12 cellular contexts compared by ENCODE assay signal in the genomic region with DNA sequence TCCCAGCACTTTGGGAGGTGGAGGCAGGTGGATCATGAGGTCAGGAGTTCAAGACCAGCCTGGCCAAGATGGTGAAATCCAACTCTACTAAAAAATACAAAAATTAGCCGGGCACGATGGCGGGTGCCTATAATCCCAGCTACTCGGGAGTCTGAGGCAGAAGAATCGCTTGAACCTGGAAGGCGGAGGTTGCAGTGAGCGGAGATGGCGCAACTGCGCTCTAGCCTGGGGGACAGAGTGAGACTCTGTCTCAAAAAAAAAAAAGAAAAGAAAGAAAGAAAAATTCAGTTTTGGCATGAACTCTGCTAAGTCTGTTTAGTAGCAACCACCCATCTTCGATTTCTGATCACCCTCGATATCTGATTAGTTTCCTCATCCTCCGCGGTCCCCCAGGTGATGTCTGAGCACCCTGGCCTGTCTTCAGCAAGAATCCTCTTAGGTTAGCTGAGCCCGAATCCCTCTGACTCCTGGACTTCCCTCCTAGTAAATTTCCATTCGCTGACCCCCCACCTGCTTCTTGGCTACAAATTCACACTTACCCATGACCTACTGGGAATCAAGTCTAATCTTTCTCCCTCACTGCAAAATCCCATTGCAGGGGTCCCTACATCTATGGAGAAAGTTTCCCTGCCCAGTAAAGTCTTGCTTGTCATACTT. TPM values are rescaled to one million over a fixed set of nuclear protein-coding genes. Genes with fewer than 3 reads are reported as not detected.
DNase-seq lines count a peak whose midpoint lies in the region; ATAC-seq and TF ChIP-seq lines count a peak whose summit lies in the region.
"Had no signal": no experiment of that assay in that cellular context is flagged by ENCODE, and none has a peak within 500 bp of the region (broad histone marks: within the 10 kb centered on the region; RNA-seq: fewer than 3 reads in every experiment).

No MANE protein-coding gene starts in this region.

- no peaks in the 10 kb centered on the region for H3K36me3 Mint-ChIP-seq in activated naive CD4-positive, alpha-beta T cell treated with anti-CD3 and anti-CD28 coated beads, Interleukin-2, amount 50 U/mL, for 72 hours
- H3K36me3 Mint-ChIP-seq: memory B cell had no signal

- H3K36me3 ChIP-seq in HUES6 (ENCODE audit: control insufficient read depth, insufficient read depth, low read length) (no peaks in the 10 kb centered on the region), muscle layer of duodenum (ENCODE audit: control insufficient read depth in 1 of 2, insufficient read depth in 2 of 2, low read length in 2 of 2) (peaks cover 0 to 5% of the 10 kb centered on the region in 2 donors), tibial artery (no peaks in the 10 kb centered on the region), H7 (replicated peaks; ENCODE audit: control insufficient read depth, insufficient read depth, low read length) (no peaks in the 10 kb centered on the region)
- H3K36me3 ChIP-seq: SJSA1 had no signal

- intact Hi-C loops in tibial artery (cut with DNase I; ENCODE audit: low total_unique reads), result no loop called here

- DNase-seq in coronary artery (ENCODE audit: low spot score) (no peak), tibial artery (no peak), H7 (no peak)
- no peak for DNase-seq in activated naive CD4-positive, alpha-beta T cell treated with anti-CD3 and anti-CD28 coated beads, Interleukin-2, amount 50 U/mL, for 72 hours (ENCODE audit: low spot score in 2 of 2)
- DNase-seq: activated CD8-positive, alpha-beta memory T cell treated with anti-CD3 and anti-CD28 coated beads for 24 hours; activated effector memory CD4-positive, alpha-beta T cell treated with Interleukin-2 at 50 U/mL for 16 hours; NK-92 treated with Interleukin-12 subunit alpha and Interleukin-12 subunit beta, amount 100 ng/mL, for 24 hours had no signal

- H3K4me3 ChIP-seq in HUES6 (ENCODE audit: low read depth, low read length), result peak overlapping the region; percentile 48; the same call in 1 of the 2 replicates
- H3K4me3 ChIP-seq in coronary artery, result no peak overlapping the region
- peak overlapping the region in 1 of 2 donors; percentile 67 for H3K4me3 ChIP-seq in muscle layer of duodenum (ENCODE audit: low read depth in 1 of 2, low read length in 2 of 2)
- peak overlapping the region; percentile 80 to 85 for H3K4me3 ChIP-seq in tibial artery
- H3K4me3 ChIP-seq in H7 (ENCODE audit: insufficient read depth, low read depth, low read length), result no peak overlapping the region

- no peak overlapping the region for H3K27ac Mint-ChIP-seq in activated naive CD4-positive, alpha-beta T cell treated with anti-CD3 and anti-CD28 coated beads, Interleukin-2, amount 50 U/mL, for 72 hours
- H3K27ac Mint-ChIP-seq: memory B cell had no signal

- ATAC-seq in GM21423 (IDR thresholded peaks at IDR 0.05; ENCODE audit: unreplicated experiment), result no peak
- no peak for ATAC-seq in activated naive CD4-positive, alpha-beta T cell treated with anti-CD3 and anti-CD28 coated beads, Interleukin-2, amount 50 U/mL, for 72 hours

- no peak overlapping the region for H3K9ac ChIP-seq in HUES6 (ENCODE audit: low read length)

- no peaks in the 10 kb centered on the region for H3K9me3 Mint-ChIP-seq in activated naive CD4-positive, alpha-beta T cell treated with anti-CD3 and anti-CD28 coated beads, Interleukin-2, amount 50 U/mL, for 72 hours
- H3K9me3 Mint-ChIP-seq: memory B cell had no signal

- no peak for TF ChIP-seq CTCF in coronary artery (IDR thresholded peaks at IDR 0.05)
- TF ChIP-seq CTCF in tibial artery (IDR thresholded peaks at IDR 0.05), result no peak

- H3K9me3 ChIP-seq in HUES6 (ENCODE audit: control insufficient read depth, insufficient read depth, low read depth, low read length), result no peaks in the 10 kb centered on the region
- H3K9me3 ChIP-seq in muscle layer of duodenum (ENCODE audit: control insufficient read depth in 1 of 2, low read length in 2 of 2), result no peaks in the 10 kb centered on the region
- H3K9me3 ChIP-seq in tibial artery, result no peaks in the 10 kb centered on the region
- H3K9me3 ChIP-seq: SJSA1 had no signal

- H3K27ac ChIP-seq in HUES6 (ENCODE audit: low read depth, low read length), result no peak overlapping the region; the same call in 1 of the 2 replicates
- H3K27ac ChIP-seq in coronary artery, result peak overlapping the region; percentile 95 to 97
- peak overlapping the region; percentile 39 for H3K27ac ChIP-seq in muscle layer of duodenum (ENCODE audit: low read length)
- peak overlapping the region; percentile 97 to 98 for H3K27ac ChIP-seq in tibial artery

- peaks cover 50% of the 10 kb centered on the region for H3K4me1 ChIP-seq in HUES6 (ENCODE audit: control insufficient read depth, insufficient read depth, low read length)
- peaks cover 0 to 14% of the 10 kb centered on the region in 2 donors for H3K4me1 ChIP-seq in muscle layer of duodenum (ENCODE audit: control insufficient read depth in 1 of 2, insufficient read depth in 2 of 2, low read length in 2 of 2)
- H3K4me1 ChIP-seq in tibial artery, result peaks cover 3 to 50% (median 36%) of the 10 kb centered on the region in 4 donors

- H3K27me3 ChIP-seq in HUES6 (ENCODE audit: control insufficient read depth, insufficient read depth, low read length), result no peaks in the 10 kb centered on the region
- no peaks in the 10 kb centered on the region for H3K27me3 ChIP-seq in muscle layer of duodenum (ENCODE audit: low read depth, low read length)
- no peaks in the 10 kb centered on the region for H3K27me3 ChIP-seq in tibial artery
- no peaks in the 10 kb centered on the region for H3K27me3 ChIP-seq in H7 (ENCODE audit: control insufficient read depth, insufficient read depth, low read length)
- H3K27me3 ChIP-seq: SJSA1 had no signal

RNA-seq across cellular contexts. Expression of a gene that starts 0.9 kb away (rescaled TPM):
- 10.7 and 15.8 TPM in 2 replicates for total RNA-seq in H7 (2014; rRNA removed; shearing (Covaris generic))
- not detected for total RNA-seq in activated naive CD4-positive, alpha-beta T cell treated with anti-CD3 and anti-CD28 coated beads, Interleukin-2, amount 50 U/mL, for 72 hours

Comparison
In these comparisons a context has a peak if more than half of its experiments do, and no peak if none do; other contexts are left out.
1. H3K4me3 ChIP-seq: peak in HUES6 (single experiment) and tibial artery (2 of 2); none in coronary artery (single experiment) and H7 (single experiment).
2. RNA of a gene that starts 0.9 kb away (total RNA-seq): 10.7 to 15.8 TPM in H7; not detected in activated naive CD4-positive, alpha-beta T cell treated with anti-CD3 and anti-CD28 coated beads, Interleukin-2, amount 50 U/mL, for 72 hours; every median in the first group is over 10 times any median in the second.